Comparison of ENCODE assay signal across 8 cellular contexts in genomic region chr14:69657961-69658360, GRCh38. TPM values are rescaled to one million over a fixed set of nuclear protein-coding genes. Genes with fewer than 3 reads are reported as not detected.
A peak's percentile ranks its signal among the peaks of the same experiment; 100 is the strongest.
DNase-seq lines count a peak whose midpoint lies in the region; ATAC-seq, FAIRE-seq and TF ChIP-seq lines count a peak whose summit lies in the region.

No MANE protein-coding gene starts in this region.

- peaks cover 4% of the 10 kb centered on the region for H3K36me3 Mint-ChIP-seq in chondrocyte (ENCODE audit: low read depth)
- H3K36me3 Mint-ChIP-seq in memory B cell, result peaks cover 23% of the 10 kb centered on the region

- H3K27me3 Mint-ChIP-seq in chondrocyte (ENCODE audit: low read depth), result no peaks in the 10 kb centered on the region
- H3K27me3 Mint-ChIP-seq in memory B cell, result no peaks in the 10 kb centered on the region

- no peaks in the 10 kb centered on the region for H3K9me3 ChIP-seq in AG04450 (ENCODE audit: control insufficient read depth, insufficient read depth, low read length)

- CTCF ChIA-PET in AG04450 (lab: Charles Lee), result interaction anchor here (1.3 kb wide), 1 partner anchor 78 kb away, joined by 3 read pairs; no protein-coding TSS in a partner anchor

- DNase-seq in AG04450 (ENCODE audit: low read depth, low spot score) (no peak), NCI-H146 treated with DMSO at 0.1 percent for 48 hours (lab: John Stamatoyannopoulos, UW; ENCODE audit: unreplicated experiment) (peak; percentile 67), chondrocyte (ENCODE audit: low spot score) (no peak), memory B cell (ENCODE audit: low spot score in 2 of 2) (no peak), HTR-8/SVneo (ENCODE audit: insufficient read length, low spot score) (no peak), NCI-H1048 (lab: John Stamatoyannopoulos, UW) (no peak)

- H3K9me3 Mint-ChIP-seq in chondrocyte (ENCODE audit: low read depth) (no peaks in the 10 kb centered on the region), memory B cell (no peaks in the 10 kb centered on the region)

- H3K27ac Mint-ChIP-seq in chondrocyte (ENCODE audit: unreplicated experiment) (peak overlapping the region; percentile 92), memory B cell (peak overlapping the region; percentile 26)

- FAIRE-seq in HTR-8/SVneo (lab: Jason Lieb, UNC), result no peak

- no peak for ATAC-seq in memory B cell (ENCODE audit: low read depth)
- no peak for ATAC-seq in HG03439 (IDR thresholded peaks at IDR 0.05; ENCODE audit: unreplicated experiment)
- no peak for ATAC-seq in HG02678 (IDR thresholded peaks at IDR 0.05; ENCODE audit: unreplicated experiment)

- peak overlapping the region; percentile 53 for H3K4me3 Mint-ChIP-seq in chondrocyte (ENCODE audit: unreplicated experiment)
- no peak overlapping the region for H3K4me3 Mint-ChIP-seq in memory B cell

- POLR2A ChIA-PET in AG04450 (lab: Yijun Ruan, JAX), result no interaction called here

- H3K4me3 ChIP-seq in AG04450 (ENCODE audit: low read depth, low read length), result no peak overlapping the region

- peak overlapping the region; percentile 39 for H3K27ac ChIP-seq in AG04450 (ENCODE audit: low read depth, low read length)

- H3K4me1 Mint-ChIP-seq in chondrocyte (ENCODE audit: low read depth) (peaks cover 77% of the 10 kb centered on the region), memory B cell (peaks cover 51% of the 10 kb centered on the region)

- no peak for TF ChIP-seq CTCF in AG04450 (IDR thresholded peaks at IDR 0.05; ENCODE audit: low read depth, low read length)
- TF ChIP-seq CTCF in chondrocyte (IDR thresholded peaks at IDR 0.05), result no peak

- no peaks in the 10 kb centered on the region for H3K27me3 ChIP-seq in AG04450 (ENCODE audit: control insufficient read depth, insufficient read depth, low read length)

RNA-seq across cellular contexts. Expression of gene SUSD6, which starts 46.6 kb away (rescaled TPM):
- 14.4 and 16.3 TPM in 2 replicates for polyA plus RNA-seq in AG04450 (2011; rRNA removed)
- polyA minus RNA-seq in AG04450 (2011; rRNA and poly(A)+ RNA removed), result 20.5 and 26.1 TPM in 2 replicates
- 49.1 to 51.6 TPM (median 49.3 TPM) in 3 replicates for total RNA-seq in chondrocyte
